In the genomic region with DNA sequence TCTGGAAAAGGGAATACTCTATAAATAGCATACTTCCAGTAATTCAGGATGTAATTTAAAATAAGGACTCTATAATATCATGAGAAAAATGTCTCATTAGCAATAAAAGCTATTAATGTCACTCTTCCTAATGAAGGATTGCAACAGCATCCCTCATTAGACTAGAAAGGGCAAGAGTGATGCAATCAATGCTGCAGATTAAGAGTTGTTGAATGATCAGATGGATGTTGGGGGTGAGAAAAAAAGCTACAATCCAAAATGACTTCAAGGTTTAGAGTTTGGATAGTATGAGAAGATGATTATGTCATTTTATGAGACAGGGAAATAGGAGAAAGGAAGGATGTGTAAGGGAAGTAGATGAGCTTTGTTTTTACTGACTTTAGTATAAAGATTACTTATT, we compare ENCODE assay signal across 8 cellular contexts.
"Had no signal": no experiment of that assay in that cellular context is flagged by ENCODE, and none has a peak within 500 bp of the region (broad histone marks: within the 10 kb centered on the region; RNA-seq: fewer than 3 reads in every experiment).

No MANE protein-coding gene starts in this region.

- H3K4me3 ChIP-seq: GM12878 had no signal

- ATAC-seq: GM12878 had no signal

- FAIRE-seq: G401.6, GM12878, GM12891, GM12892, GM18507, GM19239 had no signal

- DNase-seq: GDM1, GF-D8 had no signal
